ENCODE assay signal across 8 cellular contexts in the genomic region with DNA sequence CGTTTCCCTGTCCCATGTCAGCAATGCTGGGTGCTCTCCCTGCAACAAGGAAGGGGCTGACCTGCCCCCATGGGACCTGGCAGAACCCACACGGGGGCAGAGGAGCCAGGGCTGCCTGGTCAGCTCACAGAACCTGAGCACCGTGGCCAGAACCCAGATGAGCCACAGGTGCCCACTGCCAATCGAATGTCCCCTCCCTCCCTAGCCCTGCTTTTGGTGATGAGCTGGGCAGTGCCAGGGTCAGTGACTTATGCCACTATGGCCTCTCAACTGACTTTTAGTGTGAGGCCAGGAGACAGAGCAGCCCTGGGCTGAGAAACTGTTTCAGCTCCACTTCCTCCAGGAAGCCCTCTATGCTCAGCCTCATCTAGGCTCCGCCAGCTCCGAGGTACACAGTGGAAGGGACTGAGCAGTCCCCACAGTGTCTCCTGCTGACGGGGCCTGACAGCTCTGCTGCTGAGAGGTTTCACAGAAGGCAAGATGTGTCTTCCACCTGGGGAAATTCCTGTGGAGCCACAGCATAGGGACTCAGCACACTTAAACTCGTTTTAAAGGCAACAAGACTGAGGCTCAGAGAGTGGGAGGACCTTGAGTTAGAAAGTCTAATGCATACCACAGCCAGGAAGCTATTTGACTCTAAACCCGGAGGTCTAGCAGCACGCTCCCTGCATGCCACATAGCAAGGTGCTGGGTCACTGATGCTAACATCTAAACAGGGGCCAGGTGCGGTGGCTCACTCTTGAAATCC. TPM values are rescaled to one million over a fixed set of nuclear protein-coding genes. Genes with fewer than 3 reads are reported as not detected.
DNase-seq lines count a peak whose midpoint lies in the region; ATAC-seq, FAIRE-seq and TF ChIP-seq lines count a peak whose summit lies in the region.

No MANE protein-coding gene starts in this region.

- H3K9ac ChIP-seq in PC-3 (ENCODE audit: low read length), result peak overlapping the region; percentile 55

- intact Hi-C loops in PC-3 (cut with micrococcal nuclease) (no loop called here), sciatic nerve (cut with DNase I) (no loop called here)

- H2AFZ ChIP-seq in PC-3 (ENCODE audit: low read length), result no peak overlapping the region

- BruUV-seq in PC-3 (replicated peaks; lab: Mats Ljungman, UMichigan), result no TSS peak

- no peaks in the 10 kb centered on the region for H4K20me1 ChIP-seq in DOHH2 (ENCODE audit: control insufficient read depth, insufficient read depth, low read depth, low read length)
- no peaks in the 10 kb centered on the region for H4K20me1 ChIP-seq in PC-3 (ENCODE audit: low read length)

- H3K4me2 ChIP-seq in DOHH2 (ENCODE audit: low read length) (peak overlapping the region; percentile 87), PC-3 (ENCODE audit: low read length) (peak overlapping the region; percentile 12)

- H3K79me2 ChIP-seq in DOHH2 (ENCODE audit: control insufficient read depth, low read length) (peaks cover 38% of the 10 kb centered on the region), PC-3 (ENCODE audit: low read length) (0 out of 2 replicates have a peak, but pooled peaks cover 3% of the 10 kb centered on the region)

- ATAC-seq in PC-3, result no peak
- ATAC-seq in activated naive CD8-positive, alpha-beta T cell treated with anti-CD3 and anti-CD28 coated beads, Interleukin-2, amount 50 U/mL, for 24 hours, result peak; percentile 56
- no peak for ATAC-seq in HG03095 (IDR thresholded peaks at IDR 0.05; ENCODE audit: unreplicated experiment)
- no peak for ATAC-seq in sciatic nerve

- H3K4me3 Mint-ChIP-seq in activated naive CD8-positive, alpha-beta T cell treated with anti-CD3 and anti-CD28 coated beads, Interleukin-2, amount 50 U/mL, for 24 hours, result peak overlapping the region; percentile 51
- peak overlapping the region; percentile 56 for H3K4me3 Mint-ChIP-seq in nephron progenitor cell

- POLR2A ChIA-PET in PC-3 (lab: Charles Lee; ENCODE audit: unreplicated experiment), result no interaction called here

- H3K9me3 Mint-ChIP-seq in activated naive CD8-positive, alpha-beta T cell treated with anti-CD3 and anti-CD28 coated beads, Interleukin-2, amount 50 U/mL, for 24 hours, result no peaks in the 10 kb centered on the region
- peaks cover 10% of the 10 kb centered on the region for H3K9me3 Mint-ChIP-seq in nephron progenitor cell

- peaks cover 22% of the 10 kb centered on the region for H3K36me3 ChIP-seq in DOHH2 (ENCODE audit: control insufficient read depth, low read length)
- no peaks in the 10 kb centered on the region for H3K36me3 ChIP-seq in PC-3 (ENCODE audit: low read depth, low read length)

- H3F3A ChIP-seq in DOHH2 (ENCODE audit: control insufficient read depth, insufficient read depth) (peaks cover 24% of the 10 kb centered on the region), PC-3 (ENCODE audit: low read length, unreplicated experiment) (no peaks in the 10 kb centered on the region)

- DNase-seq in PC-3, result no peak
- peak; percentile 31 for DNase-seq in activated naive CD8-positive, alpha-beta T cell treated with anti-CD3 and anti-CD28 coated beads, Interleukin-2, amount 50 U/mL, for 24 hours
- no peak for DNase-seq in nephron progenitor cell
- DNase-seq in effector CD8-positive, alpha-beta T cell (lab: John Stamatoyannopoulos, UW), result no peak
- DNase-seq in RCC 7860 (ENCODE audit: low spot score), result no peak
- DNase-seq in sciatic nerve (ENCODE audit: low spot score), result no peak

- H3K27me3 ChIP-seq in DOHH2 (ENCODE audit: control insufficient read depth, low read length) (no peaks in the 10 kb centered on the region), PC-3 (ENCODE audit: low read length) (no peaks in the 10 kb centered on the region)

- H3K9me3 ChIP-seq in DOHH2 (ENCODE audit: control insufficient read depth, insufficient read depth, low read length), result no peaks in the 10 kb centered on the region
- no peaks in the 10 kb centered on the region for H3K9me3 ChIP-seq in PC-3 (ENCODE audit: low read length)

- H3K9me2 ChIP-seq in DOHH2 (replicated peaks; ENCODE audit: control insufficient read depth, low read length) (no peaks in the 10 kb centered on the region), PC-3 (replicated peaks; ENCODE audit: low read length) (no peaks in the 10 kb centered on the region)

- H3K27ac Mint-ChIP-seq in activated naive CD8-positive, alpha-beta T cell treated with anti-CD3 and anti-CD28 coated beads, Interleukin-2, amount 50 U/mL, for 24 hours, result peak overlapping the region; percentile 80
- peak overlapping the region; percentile 99 for H3K27ac Mint-ChIP-seq in nephron progenitor cell

- H3K36me3 Mint-ChIP-seq in activated naive CD8-positive, alpha-beta T cell treated with anti-CD3 and anti-CD28 coated beads, Interleukin-2, amount 50 U/mL, for 24 hours (ENCODE audit: low read depth), result peaks cover 5% of the 10 kb centered on the region
- peaks cover 17% of the 10 kb centered on the region for H3K36me3 Mint-ChIP-seq in nephron progenitor cell (ENCODE audit: low read depth)

- peaks cover 81% of the 10 kb centered on the region for H3K4me1 Mint-ChIP-seq in activated naive CD8-positive, alpha-beta T cell treated with anti-CD3 and anti-CD28 coated beads, Interleukin-2, amount 50 U/mL, for 24 hours
- H3K4me1 Mint-ChIP-seq in nephron progenitor cell, result peaks cover 48% of the 10 kb centered on the region

- no peak for FAIRE-seq in RCC 7860 (lab: Jason Lieb, UNC)

- TF ChIP-seq CTCF in DOHH2 (IDR thresholded peaks at IDR 0.05; ENCODE audit: low read depth, low read length, poor library complexity, severe bottlenecking) (no peak), PC-3 (conservative IDR thresholded peaks at IDR 0.05; ENCODE audit: low read depth, low read length) (no peak), nephron progenitor cell (IDR thresholded peaks at IDR 0.05) (no peak)

- CTCF ChIA-PET in PC-3 (lab: Charles Lee), result no interaction called here

- peak overlapping the region; percentile 45 for H3K4me3 ChIP-seq in DOHH2 (ENCODE audit: low read length)
- no peak overlapping the region for H3K4me3 ChIP-seq in PC-3 (ENCODE audit: low read length)

- peaks cover 88% of the 10 kb centered on the region for H3K4me1 ChIP-seq in DOHH2 (ENCODE audit: control insufficient read depth, low read length)
- H3K4me1 ChIP-seq in PC-3 (ENCODE audit: insufficient read depth, low read length), result peaks cover 31% of the 10 kb centered on the region

- H3K27ac ChIP-seq in DOHH2 (ENCODE audit: low read depth, low read length), result peak overlapping the region; percentile 95
- peak overlapping the region; percentile 88 for H3K27ac ChIP-seq in PC-3 (ENCODE audit: low read length)

- no peaks in the 10 kb centered on the region for H3K27me3 Mint-ChIP-seq in activated naive CD8-positive, alpha-beta T cell treated with anti-CD3 and anti-CD28 coated beads, Interleukin-2, amount 50 U/mL, for 24 hours
- peaks cover 3% of the 10 kb centered on the region for H3K27me3 Mint-ChIP-seq in nephron progenitor cell (ENCODE audit: low read depth, poor library complexity)

RNA-seq across cellular contexts. Expression of a gene that starts 6.9 kb away (rescaled TPM):
- total RNA-seq in PC-3 (2014; rRNA removed), result 12.4 and 13.0 TPM in 2 replicates
- total RNA-seq in sciatic nerve, result 7.7 TPM
